9 cellular contexts compared by ENCODE assay signal in the genomic region with DNA sequence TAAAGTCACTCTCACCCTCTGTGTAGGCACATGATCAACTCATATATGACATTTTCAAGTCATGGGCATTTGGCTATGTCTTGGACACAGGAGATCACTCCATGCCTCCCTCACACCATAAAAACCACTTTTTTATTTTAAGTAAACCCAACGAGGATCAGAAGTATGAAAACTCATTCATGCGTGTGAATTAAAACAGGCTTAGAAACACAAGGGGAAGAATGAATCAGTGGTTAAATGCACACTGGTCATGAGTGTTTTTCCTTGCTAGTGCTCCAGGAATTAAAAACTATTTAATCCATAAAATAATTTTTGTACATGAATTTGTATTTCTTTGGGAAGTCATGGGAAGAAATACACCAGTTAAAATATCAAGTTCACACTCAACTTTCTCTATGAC.
"Had no signal": no experiment of that assay in that cellular context is flagged by ENCODE, and none has a peak within 500 bp of the region (broad histone marks: within the 10 kb centered on the region; RNA-seq: fewer than 3 reads in every experiment).

No MANE protein-coding gene starts in this region.

- DNase-seq: H9, HCEC 1CT, IMR-90, KG1 had no signal

- H3K4me2 ChIP-seq: GM23338 had no signal

- H2AFZ ChIP-seq: GM23338 had no signal

- FAIRE-seq: H1, H54, HTR-8/SVneo, K562 had no signal

- H3K4me3 ChIP-seq: GM23338, K562 had no signal
